ENCODE assay signal across 1 cellular context in the genomic region with DNA sequence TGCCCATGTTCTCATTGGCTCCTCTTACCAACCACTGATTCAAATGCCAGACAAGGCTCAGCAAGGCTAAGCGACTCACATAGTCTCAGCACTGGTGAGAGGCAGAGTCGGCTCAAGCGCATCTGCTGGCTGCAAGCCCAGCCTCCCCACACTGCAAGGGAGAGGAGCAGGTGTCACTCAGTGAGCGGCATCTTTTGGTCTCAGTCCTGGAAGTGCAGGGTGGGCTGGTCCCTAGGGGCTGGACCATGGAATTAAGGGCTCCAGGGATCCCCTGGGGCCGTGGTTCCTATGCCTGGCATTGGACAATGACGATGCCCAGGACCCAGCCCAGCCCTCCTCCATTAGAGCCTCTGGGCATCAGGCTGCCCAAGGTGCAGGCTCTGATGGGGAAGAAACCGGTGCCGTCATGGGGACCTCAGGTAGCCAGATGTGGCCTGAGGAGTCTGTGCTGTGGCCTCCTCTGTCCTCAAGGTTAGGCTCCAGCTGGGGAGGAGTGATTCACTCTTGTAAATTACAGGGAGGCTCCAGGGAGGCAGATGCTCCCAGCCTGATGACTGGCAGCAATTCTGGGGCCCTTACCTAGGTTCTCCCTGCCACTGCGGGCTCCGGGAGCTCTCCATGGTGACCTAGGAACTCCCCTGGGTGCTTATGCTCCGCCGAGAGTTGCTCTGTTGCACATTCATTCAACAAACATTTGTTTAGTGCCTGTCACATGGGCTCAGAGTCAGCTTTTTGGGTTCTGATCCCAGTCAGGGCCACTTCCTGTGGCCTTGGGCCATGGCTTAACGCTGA.
TF ChIP-seq lines count a peak whose summit lies in the region.

No MANE protein-coding gene starts in this region.

TF ChIP-seq in GM12878, 131 proteins besides CTCF, POLR2A, EP300 and RAD21:
- no peak for TF ChIP-seq YBX1 (IDR thresholded peaks at IDR 0.05)
- TF ChIP-seq, protein P1, sequence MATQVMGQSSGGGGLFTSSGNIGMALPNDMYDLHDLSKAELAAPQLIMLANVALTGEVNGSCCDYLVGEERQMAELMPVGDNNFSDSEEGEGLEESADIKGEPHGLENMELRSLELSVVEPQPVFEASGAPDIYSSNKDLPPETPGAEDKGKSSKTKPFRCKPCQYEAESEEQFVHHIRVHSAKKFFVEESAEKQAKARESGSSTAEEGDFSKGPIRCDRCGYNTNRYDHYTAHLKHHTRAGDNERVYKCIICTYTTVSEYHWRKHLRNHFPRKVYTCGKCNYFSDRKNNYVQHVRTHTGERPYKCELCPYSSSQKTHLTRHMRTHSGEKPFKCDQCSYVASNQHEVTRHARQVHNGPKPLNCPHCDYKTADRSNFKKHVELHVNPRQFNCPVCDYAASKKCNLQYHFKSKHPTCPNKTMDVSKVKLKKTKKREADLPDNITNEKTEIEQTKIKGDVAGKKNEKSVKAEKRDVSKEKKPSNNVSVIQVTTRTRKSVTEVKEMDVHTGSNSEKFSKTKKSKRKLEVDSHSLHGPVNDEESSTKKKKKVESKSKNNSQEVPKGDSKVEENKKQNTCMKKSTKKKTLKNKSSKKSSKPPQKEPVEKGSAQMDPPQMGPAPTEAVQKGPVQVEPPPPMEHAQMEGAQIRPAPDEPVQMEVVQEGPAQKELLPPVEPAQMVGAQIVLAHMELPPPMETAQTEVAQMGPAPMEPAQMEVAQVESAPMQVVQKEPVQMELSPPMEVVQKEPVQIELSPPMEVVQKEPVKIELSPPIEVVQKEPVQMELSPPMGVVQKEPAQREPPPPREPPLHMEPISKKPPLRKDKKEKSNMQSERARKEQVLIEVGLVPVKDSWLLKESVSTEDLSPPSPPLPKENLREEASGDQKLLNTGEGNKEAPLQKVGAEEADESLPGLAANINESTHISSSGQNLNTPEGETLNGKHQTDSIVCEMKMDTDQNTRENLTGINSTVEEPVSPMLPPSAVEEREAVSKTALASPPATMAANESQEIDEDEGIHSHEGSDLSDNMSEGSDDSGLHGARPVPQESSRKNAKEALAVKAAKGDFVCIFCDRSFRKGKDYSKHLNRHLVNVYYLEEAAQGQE (IDR thresholded peaks at IDR 0.05; ENCODE audit: low read depth, low read length), result no peak
- TF ChIP-seq ZNF217 (IDR thresholded peaks at IDR 0.05), result no peak
- TF ChIP-seq STAT1 (conservative IDR thresholded peaks at IDR 0.05), result no peak
- TF ChIP-seq, protein P2, sequence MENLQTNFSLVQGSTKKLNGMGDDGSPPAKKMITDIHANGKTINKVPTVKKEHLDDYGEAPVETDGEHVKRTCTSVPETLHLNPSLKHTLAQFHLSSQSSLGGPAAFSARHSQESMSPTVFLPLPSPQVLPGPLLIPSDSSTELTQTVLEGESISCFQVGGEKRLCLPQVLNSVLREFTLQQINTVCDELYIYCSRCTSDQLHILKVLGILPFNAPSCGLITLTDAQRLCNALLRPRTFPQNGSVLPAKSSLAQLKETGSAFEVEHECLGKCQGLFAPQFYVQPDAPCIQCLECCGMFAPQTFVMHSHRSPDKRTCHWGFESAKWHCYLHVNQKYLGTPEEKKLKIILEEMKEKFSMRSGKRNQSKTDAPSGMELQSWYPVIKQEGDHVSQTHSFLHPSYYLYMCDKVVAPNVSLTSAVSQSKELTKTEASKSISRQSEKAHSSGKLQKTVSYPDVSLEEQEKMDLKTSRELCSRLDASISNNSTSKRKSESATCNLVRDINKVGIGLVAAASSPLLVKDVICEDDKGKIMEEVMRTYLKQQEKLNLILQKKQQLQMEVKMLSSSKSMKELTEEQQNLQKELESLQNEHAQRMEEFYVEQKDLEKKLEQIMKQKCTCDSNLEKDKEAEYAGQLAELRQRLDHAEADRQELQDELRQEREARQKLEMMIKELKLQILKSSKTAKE (IDR thresholded peaks at IDR 0.05; ENCODE audit: low read depth, poor library complexity, severe bottlenecking), result no peak
- no peak for TF ChIP-seq TBL1XR1 (IDR thresholded peaks at IDR 0.05; ENCODE audit: low read depth, low read length)
- no peak for TF ChIP-seq IKZF1 (conservative IDR thresholded peaks at IDR 0.05)
- TF ChIP-seq TCF12 (IDR thresholded peaks at IDR 0.05; ENCODE audit: low read depth, low read length), result no peak
- no peak for TF ChIP-seq IKZF2 (IDR thresholded peaks at IDR 0.05)
- no peak for TF ChIP-seq TAF1 (IDR thresholded peaks at IDR 0.05; ENCODE audit: borderline replicate concordance, low read depth, low read length)
- no peak for TF ChIP-seq MTA3 (IDR thresholded peaks at IDR 0.05; ENCODE audit: borderline replicate concordance, low read length)
- no peak for TF ChIP-seq SP1 (IDR thresholded peaks at IDR 0.05; ENCODE audit: low read depth, low read length)
- TF ChIP-seq, protein P3, sequence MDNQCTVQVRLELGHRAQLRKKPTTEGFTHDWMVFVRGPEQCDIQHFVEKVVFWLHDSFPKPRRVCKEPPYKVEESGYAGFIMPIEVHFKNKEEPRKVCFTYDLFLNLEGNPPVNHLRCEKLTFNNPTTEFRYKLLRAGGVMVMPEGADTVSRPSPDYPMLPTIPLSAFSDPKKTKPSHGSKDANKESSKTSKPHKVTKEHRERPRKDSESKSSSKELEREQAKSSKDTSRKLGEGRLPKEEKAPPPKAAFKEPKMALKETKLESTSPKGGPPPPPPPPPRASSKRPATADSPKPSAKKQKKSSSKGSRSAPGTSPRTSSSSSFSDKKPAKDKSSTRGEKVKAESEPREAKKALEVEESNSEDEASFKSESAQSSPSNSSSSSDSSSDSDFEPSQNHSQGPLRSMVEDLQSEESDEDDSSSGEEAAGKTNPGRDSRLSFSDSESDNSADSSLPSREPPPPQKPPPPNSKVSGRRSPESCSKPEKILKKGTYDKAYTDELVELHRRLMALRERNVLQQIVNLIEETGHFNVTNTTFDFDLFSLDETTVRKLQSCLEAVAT (IDR thresholded peaks at IDR 0.05), result no peak
- TF ChIP-seq, protein P4, sequence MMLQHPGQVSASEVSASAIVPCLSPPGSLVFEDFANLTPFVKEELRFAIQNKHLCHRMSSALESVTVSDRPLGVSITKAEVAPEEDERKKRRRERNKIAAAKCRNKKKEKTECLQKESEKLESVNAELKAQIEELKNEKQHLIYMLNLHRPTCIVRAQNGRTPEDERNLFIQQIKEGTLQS (IDR thresholded peaks at IDR 0.05; ENCODE audit: borderline replicate concordance, extremely low read depth, low read depth, low read length), result no peak
- no peak for TF ChIP-seq CBX5 (IDR thresholded peaks at IDR 0.05; ENCODE audit: low read depth)
- TF ChIP-seq ZSCAN29 (IDR thresholded peaks at IDR 0.05), result no peak
- no peak for TF ChIP-seq POLR2AphosphoS2 (IDR thresholded peaks at IDR 0.05; ENCODE audit: low read depth, low read length)
TF ChIP-seq in GM12878: peak in this region for 0.
